8 cellular contexts compared by ENCODE assay signal in genomic region chr5:179700401-179700918, GRCh38. TPM values are rescaled to one million over a fixed set of nuclear protein-coding genes. Genes with fewer than 3 reads are reported as not detected.
DNase-seq lines count a peak whose midpoint lies in the region; FAIRE-seq and TF ChIP-seq lines count a peak whose summit lies in the region.

No MANE protein-coding gene starts in this region.

- FAIRE-seq in D721Med (lab: Jason Lieb, UNC): no peak

- H3K4me1 ChIP-seq in muscle layer of duodenum (ENCODE audit: control insufficient read depth in 1 of 2, insufficient read depth in 2 of 2, low read length in 2 of 2): peaks cover 0 to 32% of the 10 kb centered on the region in 2 donors

- H3K27ac ChIP-seq in brain microvascular endothelial cell (peak overlapping the region; percentile 95), muscle layer of duodenum (ENCODE audit: low read length) (peak overlapping the region; percentile 96)

- DNase-seq in CD1c-positive myeloid dendritic cell (ENCODE audit: extremely low spot score) (peak; percentile 12), LHCN-M2 (ENCODE audit: low read depth) (peak; percentile 12), brain microvascular endothelial cell (peak; percentile 7), NCI-H2029 (lab: John Stamatoyannopoulos, UW) (no peak), D721Med (ENCODE audit: insufficient read length, low spot score) (no peak), epidermal melanocyte (ENCODE audit: insufficient read length, low spot score) (no peak), NCI-H510A (lab: John Stamatoyannopoulos, UW) (no peak)

- H3K36me3 ChIP-seq in brain microvascular endothelial cell (replicated peaks) (peaks cover 26% of the 10 kb centered on the region), muscle layer of duodenum (ENCODE audit: control insufficient read depth in 1 of 2, insufficient read depth in 2 of 2, low read length in 2 of 2) (peaks cover 0 to 10% of the 10 kb centered on the region in 2 donors)

- in situ Hi-C loops in brain microvascular endothelial cell (cut with HindIII; ENCODE audit: low pct_ligation_motif_present, low sequenced_read_pairs): no loop called here

- H3K9me3 ChIP-seq in muscle layer of duodenum (ENCODE audit: control insufficient read depth in 1 of 2, low read length in 2 of 2): no peaks in the 10 kb centered on the region

- H3K4me3 ChIP-seq in brain microvascular endothelial cell (ENCODE audit: low read depth, low read length) (peak overlapping the region; percentile 88), muscle layer of duodenum (ENCODE audit: low read depth in 1 of 2, low read length in 2 of 2) (peak overlapping the region; percentile 83 to 88)

- H3K27me3 ChIP-seq in brain microvascular endothelial cell (replicated peaks) (no peaks in the 10 kb centered on the region), muscle layer of duodenum (ENCODE audit: low read depth, low read length) (no peaks in the 10 kb centered on the region)

- no peak for TF ChIP-seq CTCF in brain microvascular endothelial cell (IDR thresholded peaks at IDR 0.05; ENCODE audit: low read depth, low read length, missing control alignments)
- no peak for TF ChIP-seq CTCF in D721Med (IDR thresholded peaks at IDR 0.05; ENCODE audit: insufficient read depth, missing control alignments)

RNA-seq across cellular contexts. Expression of gene CANX, which starts 1.7 kb away (rescaled TPM):
- 440 and 478 TPM in 2 replicates for total RNA-seq in LHCN-M2 (2014; rRNA removed)
- polyA plus RNA-seq in LHCN-M2 (2012): 425 TPM

RNA-seq across cellular contexts. Expression of gene CBY3, which starts 19.6 kb away (rescaled TPM):
- not detected in 2 replicates for total RNA-seq in LHCN-M2 (2014; rRNA removed)
- 0.21 TPM for polyA plus RNA-seq in LHCN-M2 (2012)

RNA-seq across cellular contexts. Expression of gene MAML1, which starts 32.2 kb away (rescaled TPM):
- total RNA-seq in LHCN-M2 (2014; rRNA removed): 10.0 and 11.7 TPM in 2 replicates
- 8.2 TPM for polyA plus RNA-seq in LHCN-M2 (2012)

Comparison
In these comparisons a context has a peak if more than half of its experiments do, and no peak if none do; other contexts are left out.
1. DNase-seq: peak in CD1c-positive myeloid dendritic cell (single experiment), LHCN-M2 (single experiment) and brain microvascular endothelial cell (single experiment); none in NCI-H2029 (single experiment), D721Med (single experiment), epidermal melanocyte (single experiment) and NCI-H510A (single experiment).